In genomic region chr1:209805875-209806760, GRCh38 we compare ENCODE assay signal across 8 cellular contexts. TPM values are rescaled to one million over a fixed set of nuclear protein-coding genes. Genes with fewer than 3 reads are reported as not detected.
A peak's percentile ranks its signal among the peaks of the same experiment; 100 is the strongest.
DNase-seq lines count a peak whose midpoint lies in the region; TF ChIP-seq lines count a peak whose summit lies in the region.

IRF6 (minus strand) TSS chr1:209806142; CDS start chr1:209801413, 4,729 bp downstream.

- H3K4me1 Mint-ChIP-seq in brain, result peaks cover 11% of the 10 kb centered on the region

- DNase-seq in GM20000 (ENCODE audit: low spot score), result peak; percentile 86
- peak; percentile 60 for DNase-seq in T-helper 22 cell (ENCODE audit: low read depth)
- DNase-seq in SKM-1 treated with dmso at 0.1 percent for 144 hours (lab: John Stamatoyannopoulos, UW; ENCODE audit: unreplicated experiment), result no peak

- peaks cover 5% of the 10 kb centered on the region for H3K4me1 ChIP-seq in HUES48 (ENCODE audit: control insufficient read depth, insufficient read depth, low read length)

- H3K27me3 ChIP-seq in HUES48 (ENCODE audit: control insufficient read depth, insufficient read depth, low read length), result no peaks in the 10 kb centered on the region

- peak within 1 kb of the TSS; percentile 77 to 86 (median 82) for H3K4me3 Mint-ChIP-seq in brain

- no peaks in the 10 kb centered on the region for H3K36me3 Mint-ChIP-seq in brain

- H3K27me3 Mint-ChIP-seq in brain, result peaks cover 59% of the 10 kb centered on the region

- H3K36me3 ChIP-seq in HUES48 (ENCODE audit: control insufficient read depth, insufficient read depth, low read length), result no peaks in the 10 kb centered on the region

- peak within 1 kb of the TSS; percentile 94 for H3K4me3 ChIP-seq in HUES48 (ENCODE audit: low read depth, low read length)
- H3K4me3 ChIP-seq in iPS-11a (ENCODE audit: low read depth, low read length), result peak within 1 kb of the TSS; percentile 79
- H3K4me3 ChIP-seq in skin epidermis, result peak within 1 kb of the TSS; percentile 38 to 64 (median 59)

- H3K9ac ChIP-seq in HUES48 (ENCODE audit: low read depth, low read length), result peak within 1 kb of the TSS; percentile 71

- no peak for TF ChIP-seq CTCF in C4-2B (conservative IDR thresholded peaks at IDR 0.05)
- TF ChIP-seq CTCF in GM20000 (IDR thresholded peaks at IDR 0.05; ENCODE audit: extremely low read depth, missing control alignments), result no peak
- no peak for TF ChIP-seq CTCF in brain (conservative IDR thresholded peaks at IDR 0.05)

- H3K9me3 Mint-ChIP-seq in brain, result peaks cover 0 to 8% (median 2%) of the 10 kb centered on the region in 5 experiments

- H3K27ac Mint-ChIP-seq in brain, result peak within 1 kb of the TSS in 2 of 5 experiments; percentile 47 to 75

- no peaks in the 10 kb centered on the region for H3K9me3 ChIP-seq in HUES48 (ENCODE audit: control insufficient read depth, insufficient read depth, low read length)

- H3K27ac ChIP-seq in C4-2B (peak within 1 kb of the TSS; percentile 71), HUES48 (ENCODE audit: low read depth, low read length) (peak within 1 kb of the TSS; percentile 67), skin epidermis (peak within 1 kb of the TSS; percentile 80 to 97 (median 90))

RNA-seq across cellular contexts. Expression of gene IRF6, which starts in this region (rescaled TPM):
- 94.7 TPM for polyA plus RNA-seq in brain (ENCODE audit: insufficient read depth, low read depth, low replicate concordance)
